ENCODE assay signal across 29 cellular contexts in genomic region chr6:78942451-78942850, GRCh38.
A peak's percentile ranks its signal among the peaks of the same experiment; 100 is the strongest.
DNase-seq lines count a peak whose midpoint lies in the region; ATAC-seq, FAIRE-seq and TF ChIP-seq lines count a peak whose summit lies in the region.
"Had no signal": no experiment of that assay in that cellular context is flagged by ENCODE, and none has a peak within 500 bp of the region (broad histone marks: within the 10 kb centered on the region; RNA-seq: fewer than 3 reads in every experiment).

No MANE protein-coding gene starts in this region.

- H3K4me1 Mint-ChIP-seq in T-helper 2 cell treated with Interferon-gamma antibody and Interleukin-4, amounts not matched to agents 5 μg/mL and 100 μg/mL, for 36 hours (ENCODE audit: low read depth), result no peaks in the 10 kb centered on the region
- no peaks in the 10 kb centered on the region for H3K4me1 Mint-ChIP-seq in stimulated activated memory B cell treated with anti-CD40 and anti-IgM and Interleukin-4, amounts not matched to agents 10 μg/mL and 1 μg/mL and 100 μg/mL, for 72 hours
- H3K4me1 Mint-ChIP-seq: activated T-helper 17 cell treated with anti-CD3 and anti-CD28 coated beads, Interleukin-2, amount 50 U/mL, for 72 hours; nephron had no signal

- H3K27me3 ChIP-seq in IMR-90 (ENCODE audit: control insufficient read depth, insufficient read depth, low read length), result no peaks in the 10 kb centered on the region
- no peaks in the 10 kb centered on the region for H3K27me3 ChIP-seq in bronchial epithelial cell (ENCODE audit: control insufficient read depth, insufficient read depth, low read length)
- no peaks in the 10 kb centered on the region for H3K27me3 ChIP-seq in right cardiac atrium (ENCODE audit: control insufficient read depth, insufficient read depth)
- H3K27me3 ChIP-seq: heart right ventricle, right atrium auricular region had no signal

- ATAC-seq in IMR-90 (ENCODE audit: low read depth) (no peak; the same call in 1 of the 2 replicates), right cardiac atrium (no peak)
- no peak for ATAC-seq in stimulated activated memory B cell treated with anti-CD40 and anti-IgM and Interleukin-4, amounts not matched to agents 10 μg/mL and 1 μg/mL and 100 μg/mL, for 72 hours
- ATAC-seq: activated CD8-positive, alpha-beta T cell treated with anti-CD3 and anti-CD28 coated beads for 36 hours; activated T-helper 17 cell treated with anti-CD3 and anti-CD28 coated beads, Interleukin-2, amount 50 U/mL, for 72 hours; heart right ventricle had no signal

- H2BK20ac ChIP-seq in IMR-90 (ENCODE audit: low read depth, low read length), result no peak overlapping the region

- no peak overlapping the region for H4K91ac ChIP-seq in IMR-90 (ENCODE audit: insufficient read depth, low read depth, low read length)

- POLR2A ChIA-PET in IMR-90 (lab: Charles Lee; ENCODE audit: unreplicated experiment), result no interaction called here

- no peak overlapping the region for H4K8ac ChIP-seq in IMR-90 (ENCODE audit: low read depth in 2 of 2, low read length in 2 of 2)

- no peak overlapping the region for H3K4me3 ChIP-seq in AG10803 (ENCODE audit: low read length)
- H3K4me3 ChIP-seq in IMR-90 (ENCODE audit: insufficient read depth, low read depth, low read length), result no peak overlapping the region
- no peak overlapping the region for H3K4me3 ChIP-seq in bronchial epithelial cell (ENCODE audit: low read depth, low read length)
- H3K4me3 ChIP-seq in right cardiac atrium (ENCODE audit: low read length), result no peak overlapping the region
- H3K4me3 ChIP-seq: heart right ventricle, lung, right atrium auricular region had no signal

- BruUV-seq in IMR-90 (replicated peaks; lab: Mats Ljungman, UMichigan), result no TSS peak

- no peak overlapping the region for H3K4me3 Mint-ChIP-seq in T-helper 2 cell treated with Interferon-gamma antibody and Interleukin-4, amounts not matched to agents 5 μg/mL and 100 μg/mL, for 36 hours
- no peak overlapping the region for H3K4me3 Mint-ChIP-seq in stimulated activated memory B cell treated with anti-CD40 and anti-IgM and Interleukin-4, amounts not matched to agents 10 μg/mL and 1 μg/mL and 100 μg/mL, for 72 hours
- H3K4me3 Mint-ChIP-seq: activated CD8-positive, alpha-beta T cell treated with anti-CD3 and anti-CD28 coated beads for 36 hours; activated T-helper 17 cell treated with anti-CD3 and anti-CD28 coated beads, Interleukin-2, amount 50 U/mL, for 72 hours; nephron; type B pancreatic cell had no signal

- H2BK5ac ChIP-seq in IMR-90 (ENCODE audit: low read depth, low read length, poor library complexity, severe bottlenecking), result no peak overlapping the region

- H3K18ac ChIP-seq in IMR-90 (ENCODE audit: low read depth, low read length), result no peak overlapping the region

- no peak overlapping the region for H2BK15ac ChIP-seq in IMR-90 (ENCODE audit: low read depth, low read length)

- no peak overlapping the region for H2AFZ ChIP-seq in IMR-90 (replicated peaks; ENCODE audit: low read length, poor library complexity)

- TF ChIP-seq CTCF in AG10803 (conservative IDR thresholded peaks at IDR 0.05; ENCODE audit: low read length) (no peak), IMR-90 (conservative IDR thresholded peaks at IDR 0.05; ENCODE audit: low read depth, low read length) (no peak), bronchial epithelial cell (IDR thresholded peaks at IDR 0.05; ENCODE audit: insufficient read depth, low read length, severe bottlenecking) (no peak)

- CTCF ChIA-PET in IMR-90 (lab: Yijun Ruan, JAX), result no interaction called here

- no peak overlapping the region for H3K56ac ChIP-seq in IMR-90 (ENCODE audit: extremely low read depth, insufficient read depth, low read length)

- dilution Hi-C loops in IMR-90 (cut with HindIII; ENCODE audit: low sequenced_read_pairs, unreplicated experiment), result no loop called here

- no peak overlapping the region for H4K5ac ChIP-seq in IMR-90 (ENCODE audit: low read depth, low read length)

- H3K4me1 ChIP-seq in IMR-90 (ENCODE audit: control insufficient read depth, insufficient read depth, low read length) (no peaks in the 10 kb centered on the region), right cardiac atrium (ENCODE audit: control insufficient read depth, insufficient read depth, low read length) (no peaks in the 10 kb centered on the region)
- H3K4me1 ChIP-seq: right atrium auricular region had no signal

- no peaks in the 10 kb centered on the region for H4K20me1 ChIP-seq in IMR-90 (ENCODE audit: insufficient read depth, low read length)

- no peak overlapping the region for H3K27ac ChIP-seq in IMR-90 (ENCODE audit: insufficient read depth, low read length)
- H3K27ac ChIP-seq in right cardiac atrium (ENCODE audit: low read length), result no peak overlapping the region
- H3K27ac ChIP-seq: C4-2B, heart right ventricle, right atrium auricular region had no signal

- intact Hi-C loops in IMR-90 (cut with micrococcal nuclease), result no loop called here
- intact Hi-C loops in right cardiac atrium (cut with DNase I), result no loop called here

- no peaks in the 10 kb centered on the region for H3K9me1 ChIP-seq in IMR-90 (ENCODE audit: insufficient read depth, low read length)

- H2AK5ac ChIP-seq in IMR-90 (ENCODE audit: low read depth, low read length), result no peak overlapping the region

- no peaks in the 10 kb centered on the region; a peak in 1 of 4 replicates for H3K79me1 ChIP-seq in IMR-90 (ENCODE audit: low read depth in 1 of 2, low read length in 2 of 2)

- H3K23ac ChIP-seq in IMR-90 (ENCODE audit: low read depth, low read length), result no peak overlapping the region

- no peak overlapping the region; the same call in 1 of the 2 replicates for H3K14ac ChIP-seq in IMR-90 (replicated peaks; ENCODE audit: low read depth, low read length)

- H2AK9ac ChIP-seq in IMR-90 (replicated peaks; ENCODE audit: low read depth, low read length, poor library complexity), result no peak overlapping the region

- TF ChIP-seq RAD21 in IMR-90 (IDR thresholded peaks at IDR 0.05; ENCODE audit: low read length), result no peak

- no CpG with 5 or more reads among the region's 1 CpG for WGBS in IMR-90 (ENCODE audit: extremely low coverage in 2 of 2, insufficient read length in 1 of 2), 2 experiments
- WGBS in right cardiac atrium, result 95% methylated on average over 1 of the region's 1 CpG

- no peak overlapping the region for H2BK120ac ChIP-seq in IMR-90 (ENCODE audit: low read depth, low read length)

- H3K27me3 Mint-ChIP-seq in T-helper 2 cell treated with Interferon-gamma antibody and Interleukin-4, amounts not matched to agents 5 μg/mL and 100 μg/mL, for 36 hours (ENCODE audit: low read depth), result no peaks in the 10 kb centered on the region
- H3K27me3 Mint-ChIP-seq in stimulated activated memory B cell treated with anti-CD40 and anti-IgM and Interleukin-4, amounts not matched to agents 10 μg/mL and 1 μg/mL and 100 μg/mL, for 72 hours, result no peaks in the 10 kb centered on the region
- H3K27me3 Mint-ChIP-seq: activated CD8-positive, alpha-beta T cell treated with anti-CD3 and anti-CD28 coated beads for 36 hours; activated T-helper 17 cell treated with anti-CD3 and anti-CD28 coated beads, Interleukin-2, amount 50 U/mL, for 72 hours; type B pancreatic cell had no signal

- in situ Hi-C loops in IMR-90 (cut with MboI; ENCODE audit: low sequenced_read_pairs), result no loop called here

- H3K9me3 Mint-ChIP-seq in T-helper 2 cell treated with Interferon-gamma antibody and Interleukin-4, amounts not matched to agents 5 μg/mL and 100 μg/mL, for 36 hours, result no peaks in the 10 kb centered on the region
- no peaks in the 10 kb centered on the region for H3K9me3 Mint-ChIP-seq in stimulated activated memory B cell treated with anti-CD40 and anti-IgM and Interleukin-4, amounts not matched to agents 10 μg/mL and 1 μg/mL and 100 μg/mL, for 72 hours
- H3K9me3 Mint-ChIP-seq: activated CD8-positive, alpha-beta T cell treated with anti-CD3 and anti-CD28 coated beads for 36 hours; activated T-helper 17 cell treated with anti-CD3 and anti-CD28 coated beads, Interleukin-2, amount 50 U/mL, for 72 hours; nephron; type B pancreatic cell had no signal

- no peak overlapping the region for H3K27ac Mint-ChIP-seq in T-helper 2 cell treated with Interferon-gamma antibody and Interleukin-4, amounts not matched to agents 5 μg/mL and 100 μg/mL, for 36 hours
- no peak overlapping the region for H3K27ac Mint-ChIP-seq in stimulated activated memory B cell treated with anti-CD40 and anti-IgM and Interleukin-4, amounts not matched to agents 10 μg/mL and 1 μg/mL and 100 μg/mL, for 72 hours
- H3K27ac Mint-ChIP-seq: activated CD8-positive, alpha-beta T cell treated with anti-CD3 and anti-CD28 coated beads for 36 hours; activated T-helper 17 cell treated with anti-CD3 and anti-CD28 coated beads, Interleukin-2, amount 50 U/mL, for 72 hours; nephron; type B pancreatic cell had no signal

- peak; percentile 16 for DNase-seq in AG10803 (ENCODE audit: low read depth)
- peak; percentile 15 for DNase-seq in IMR-90
- peak; percentile 36 for DNase-seq in bronchial epithelial cell (ENCODE audit: low read depth)
- DNase-seq in hepatic stellate cell (ENCODE audit: low spot score), result peak; percentile 5
- no peak for DNase-seq in right cardiac atrium
- no peak for DNase-seq in T-helper 2 cell treated with Interferon-gamma antibody and Interleukin-4, amounts not matched to agents 5 μg/mL and 100 μg/mL, for 36 hours (ENCODE audit: low spot score)
- DNase-seq in HuH-7 (ENCODE audit: low spot score), result no peak
- DNase-seq: ACHN; activated CD4-positive, alpha-beta T cell treated with anti-CD3 and anti-CD28 coated beads for 1 hour; activated CD8-positive, alpha-beta T cell treated with anti-CD3 and anti-CD28 coated beads for 36 hours; activated naive CD4-positive, alpha-beta T cell treated with anti-CD3 and anti-CD28 coated beads, Interleukin-2, amount 50 U/mL, for 16 hours; central memory CD4-positive, alpha-beta T cell; dermis blood vessel endothelial cell; DMS79 treated with DMSO at 0.1 percent for 48 hours; foreskin fibroblast; heart right ventricle; NCI-H1105; NCI-H2029 treated with DMSO at 0.1 percent for 48 hours; NCI-H2227 treated with DMSO at 0.1 percent for 48 hours; NCI-H774; RPMI8226; stimulated activated CD4-positive, alpha-beta T cell treated with anti-CD3 and anti-CD28 coated beads, Interleukin-2, amount 100 ng/mL, for 48 hours had no signal

- FAIRE-seq in bronchial epithelial cell (lab: Jason Lieb, UNC), result no peak

- TF ChIP-seq POLR2A in IMR-90 (IDR thresholded peaks at IDR 0.05; ENCODE audit: low read depth, low read length), result no peak

- H3K4me2 ChIP-seq in IMR-90 (ENCODE audit: low read depth, low read length), result no peak overlapping the region

- no peaks in the 10 kb centered on the region for H3K9me3 ChIP-seq in IMR-90 (ENCODE audit: control insufficient read depth, insufficient read depth, low read length)
- no peaks in the 10 kb centered on the region for H3K9me3 ChIP-seq in right cardiac atrium (ENCODE audit: control insufficient read depth, low read length)
- H3K9me3 ChIP-seq: heart right ventricle, right atrium auricular region had no signal

- no peak overlapping the region for H3K9ac ChIP-seq in IMR-90 (ENCODE audit: low read depth, low read length)

- H3K36me3 ChIP-seq in IMR-90 (ENCODE audit: control insufficient read depth, insufficient read depth, low read length) (peaks cover 16% of the 10 kb centered on the region), bronchial epithelial cell (ENCODE audit: control insufficient read depth, insufficient read depth, low read length) (peaks cover 4% of the 10 kb centered on the region)

- H3K36me3 Mint-ChIP-seq in T-helper 2 cell treated with Interferon-gamma antibody and Interleukin-4, amounts not matched to agents 5 μg/mL and 100 μg/mL, for 36 hours (ENCODE audit: low read depth), result peaks cover 54% of the 10 kb centered on the region
- peaks cover 56% of the 10 kb centered on the region for H3K36me3 Mint-ChIP-seq in stimulated activated memory B cell treated with anti-CD40 and anti-IgM and Interleukin-4, amounts not matched to agents 10 μg/mL and 1 μg/mL and 100 μg/mL, for 72 hours

- no peak overlapping the region for H3K4ac ChIP-seq in IMR-90 (ENCODE audit: low read depth, low read length)

Comparison
In these comparisons a context has a peak if more than half of its experiments do, and no peak if none do; other contexts are left out.
1. DNase-seq: peak in AG10803 (single experiment), IMR-90 (single experiment), bronchial epithelial cell (single experiment) and hepatic stellate cell (single experiment); none in right cardiac atrium (0 of 3), T-helper 2 cell treated with Interferon-gamma antibody and Interleukin-4, amounts not matched to agents 5 μg/mL and 100 μg/mL, for 36 hours (single experiment) and HuH-7 (single experiment).